ENCODE assay signal across 24 cellular contexts in the genomic region with DNA sequence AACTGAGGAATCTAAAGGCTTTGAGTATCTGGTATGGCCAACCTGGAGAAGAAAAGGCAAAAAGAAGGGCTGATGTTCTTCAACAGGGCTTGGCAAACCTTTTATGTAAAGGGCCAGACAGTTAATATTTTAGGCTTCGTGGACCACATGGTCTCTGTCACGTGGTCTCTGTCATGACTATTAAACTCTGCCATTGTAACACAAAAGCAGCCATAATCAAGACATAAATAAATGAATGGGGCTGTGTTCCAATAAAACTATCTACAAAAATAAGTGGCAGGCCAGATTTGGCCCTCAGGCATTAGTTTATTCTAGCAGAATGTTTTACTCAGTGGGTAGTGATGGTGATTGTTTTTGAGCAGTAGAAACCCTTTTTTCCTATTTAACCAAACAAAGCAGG. TPM values are rescaled to one million over a fixed set of nuclear protein-coding genes. Genes with fewer than 3 reads are reported as not detected.
A peak's percentile ranks its signal among the peaks of the same experiment; 100 is the strongest.
DNase-seq lines count a peak whose midpoint lies in the region; ATAC-seq, FAIRE-seq and TF ChIP-seq lines count a peak whose summit lies in the region.
"Had no signal": no experiment of that assay in that cellular context is flagged by ENCODE, and none has a peak within 500 bp of the region (broad histone marks: within the 10 kb centered on the region; RNA-seq: fewer than 3 reads in every experiment).

No MANE protein-coding gene starts in this region.

- H3K4me2 ChIP-seq in HepG2 (ENCODE audit: low read depth, low read length), result no peak overlapping the region
- H3K4me2 ChIP-seq in osteoblast (ENCODE audit: insufficient read depth, low read length), result no peak overlapping the region

- TF ChIP-seq CTCF in HepG2 (CRISPR knock-in tag; IDR thresholded peaks at IDR 0.05) (no peak), right lobe of liver (IDR thresholded peaks at IDR 0.05) (no peak), osteoblast (IDR thresholded peaks at IDR 0.05; ENCODE audit: extremely low read depth, low read depth, low read length) (no peak)

- 0% methylated on average over 2 of the region's 2 CpGs for WGBS in HepG2 (ENCODE audit: low lambda C conversion rate)
- 56% methylated on average over 2 of the region's 2 CpGs for WGBS in right lobe of liver (ENCODE audit: insufficient coverage, low coverage, low lambda C conversion rate, missing lambda C conversion rate)

- H4K20me1 ChIP-seq in HepG2 (ENCODE audit: insufficient read depth, low read length), result no peaks in the 10 kb centered on the region
- no peaks in the 10 kb centered on the region for H4K20me1 ChIP-seq in osteoblast (ENCODE audit: insufficient read depth, low read length)

- no peaks in the 10 kb centered on the region for H3K9me3 ChIP-seq in HepG2 (ENCODE audit: low read length)
- no peaks in the 10 kb centered on the region for H3K9me3 ChIP-seq in right lobe of liver
- no peaks in the 10 kb centered on the region for H3K9me3 ChIP-seq in osteoblast (ENCODE audit: low read depth, low read length)

- H3K36me3 ChIP-seq in HepG2 (replicated peaks in 1 of 2; ENCODE audit: control insufficient read depth in 1 of 2, insufficient read depth in 2 of 2, low read length in 2 of 2) (no peaks in the 10 kb centered on the region), right lobe of liver (no peaks in the 10 kb centered on the region), osteoblast (ENCODE audit: insufficient read depth, low read length) (no peaks in the 10 kb centered on the region)

- BruUV-seq in HepG2 (replicated peaks; lab: Mats Ljungman, UMichigan), result no TSS peak

- intact Hi-C loops in HepG2 (cut with micrococcal nuclease; ENCODE audit: unreplicated experiment), result no loop called here
- intact Hi-C loops in right lobe of liver (cut with DNase I), result no loop called here

- H3K27ac ChIP-seq in HepG2 (ENCODE audit: extremely low read length, insufficient read depth, low read length) (no peak overlapping the region), right lobe of liver (no peak overlapping the region), osteoblast (ENCODE audit: low read depth, low read length) (no peak overlapping the region)
- H3K27ac ChIP-seq: 22Rv1, GM23248 had no signal

- H3K4me1 ChIP-seq in HepG2 (ENCODE audit: insufficient read depth, low read length) (no peaks in the 10 kb centered on the region), right lobe of liver (no peaks in the 10 kb centered on the region), osteoblast (ENCODE audit: insufficient read depth, low read length) (no peaks in the 10 kb centered on the region)

- DNase-seq in HepG2 (ENCODE audit: low spot score) (no peak), right lobe of liver (no peak), ecto neural progenitor cell (ENCODE audit: low spot score) (peak; percentile 3), osteoblast (ENCODE audit: insufficient read length, low spot score, missing footprints) (peak; percentile 21), GM19240 (ENCODE audit: insufficient read length, low spot score) (no peak), AG20443 (ENCODE audit: low spot score) (no peak)
- no peak for DNase-seq in stimulated activated CD4-positive, alpha-beta T cell treated with anti-CD3 and anti-CD28 coated beads, Interleukin-15, amount 100 ng/mL, for 24 hours
- DNase-seq: ACHN; Calu3; CD4-positive, alpha-beta memory T cell; COR-L47; DMS53; DMS79 treated with DMSO at 0.1 percent for 48 hours; GF-D8; GM23248; H7; HCEC 1CT had no signal

- ATAC-seq in HepG2 (no peak), right lobe of liver (no peak)

- FAIRE-seq in HepG2 (lab: Jason Lieb, UNC), result no peak
- FAIRE-seq: A204.1, GM12892, H1 had no signal

- H2AFZ ChIP-seq in HepG2 (ENCODE audit: low read length) (no peak overlapping the region), osteoblast (ENCODE audit: low read length) (no peak overlapping the region)
- H2AFZ ChIP-seq: GM23248 had no signal

- TF ChIP-seq RAD21 in HepG2 (CRISPR knock-in tag; IDR thresholded peaks at IDR 0.05), result no peak

- H3K79me2 ChIP-seq in HepG2 (ENCODE audit: insufficient read depth, low read length) (no peaks in the 10 kb centered on the region), osteoblast (ENCODE audit: insufficient read depth, low read length) (no peaks in the 10 kb centered on the region)

- no peak for TF ChIP-seq POLR2A in HepG2 (IDR thresholded peaks at IDR 0.05; ENCODE audit: insufficient read depth in 1 of 2, low read depth in 2 of 2, low read length in 2 of 2)
- TF ChIP-seq POLR2A in right lobe of liver (IDR thresholded peaks at IDR 0.05), result no peak

- POLR2A ChIA-PET in HepG2 (lab: Yijun Ruan, JAX), result no interaction called here

- H3K27me3 ChIP-seq in HepG2 (ENCODE audit: control insufficient read depth in 1 of 2, insufficient read depth in 2 of 2, low read length in 2 of 2), result peaks cover 2 to 3% of the 10 kb centered on the region in 2 experiments; a peak in 1 of 5 replicates
- H3K27me3 ChIP-seq in right lobe of liver, result no peaks in the 10 kb centered on the region
- H3K27me3 ChIP-seq in osteoblast (ENCODE audit: insufficient read depth, low read length), result peaks cover 21% of the 10 kb centered on the region

- CTCF ChIA-PET in HepG2 (lab: Yijun Ruan, JAX; ENCODE audit: low intra/inter-chr PET ratio, low total read pairs), result no interaction called here

- H3K4me3 ChIP-seq in HepG2 (replicated peaks in 1 of 3; ENCODE audit: insufficient read depth in 1 of 3, low read depth in 2 of 3, low read length in 3 of 3) (no peak overlapping the region), right lobe of liver (no peak overlapping the region), osteoblast (ENCODE audit: insufficient read depth, low read length) (no peak overlapping the region)
- H3K4me3 ChIP-seq: GM23248 had no signal

- in situ Hi-C loops in HepG2 (cut with HindIII; ENCODE audit: extremely low pct_ligation_motif_present, low pct_unique_long_range_greater_than_20kb), result no loop called here

- H3K9ac ChIP-seq in HepG2 (ENCODE audit: insufficient read depth, low read depth, low read length), result no peak overlapping the region
- H3K9ac ChIP-seq: GM23248 had no signal

- no peak for TF ChIP-seq EP300 in HepG2 (IDR thresholded peaks at IDR 0.05; ENCODE audit: low read depth in 2 of 2, low read length in 2 of 2)
- no peak for TF ChIP-seq EP300 in HepG2 (CRISPR knock-in tag; IDR thresholded peaks at IDR 0.05; ENCODE audit: borderline replicate concordance)

RNA-seq across cellular contexts. Expression of a gene that starts 0.5 kb away (rescaled TPM):
- total RNA-seq in HepG2 (2016; rRNA removed; fragmentation: Illumina TruSeq; extraction: Trizol) (not detected in 2 replicates), right lobe of liver (not detected), osteoblast (under 0.01 TPM in 1 of 2 replicates, not detected in the other)
- total RNA-seq in HepG2 (2016; cell fraction: cytosol; rRNA removed; fragmentation: Illumina TruSeq; extraction: Trizol; ENCODE audit: low read depth), result not detected in 2 replicates
- not detected in 2 replicates for total RNA-seq in HepG2 (2016; cell fraction: insoluble cytoplasmic fraction; rRNA removed; fragmentation: Illumina TruSeq; extraction: Trizol)
- not detected in 2 replicates for total RNA-seq in HepG2 (2016; cell fraction: membrane; rRNA removed; fragmentation: Illumina TruSeq; extraction: Trizol)
- total RNA-seq in HepG2 (2016; cell fraction: nucleus; rRNA removed; fragmentation: Illumina TruSeq; extraction: Trizol), result not detected in 2 replicates
- not detected in 2 replicates for polyA plus RNA-seq in HepG2 (2011; rRNA removed)
- polyA plus RNA-seq in HepG2 (2011; cell fraction: cytosol; rRNA removed), result not detected in 2 replicates
- polyA plus RNA-seq in HepG2 (2011; cell fraction: nucleus; rRNA removed), result not detected in 2 replicates
- not detected in 2 replicates for polyA plus RNA-seq in HepG2 (2012)
- not detected in 2 replicates for polyA plus RNA-seq in HepG2 (2016; cell fraction: cytosol; fragmentation: Illumina TruSeq; extraction: Trizol; ENCODE audit: low read depth)
- not detected in 2 replicates for polyA plus RNA-seq in HepG2 (2016; cell fraction: insoluble cytoplasmic fraction; fragmentation: Illumina TruSeq; extraction: Trizol; ENCODE audit: low read depth)
- not detected in 2 replicates for polyA plus RNA-seq in HepG2 (2016; cell fraction: membrane; fragmentation: Illumina TruSeq; extraction: Trizol; ENCODE audit: low read depth)
- polyA plus RNA-seq in HepG2 (2016; cell fraction: nucleus; fragmentation: Illumina TruSeq; extraction: Trizol; ENCODE audit: insufficient read depth, low read depth), result not detected in 2 replicates
- polyA minus RNA-seq in HepG2 (2011; rRNA and poly(A)+ RNA removed; ENCODE audit: low replicate concordance), result not detected in 2 replicates
- polyA minus RNA-seq in HepG2 (2011; cell fraction: cytosol; rRNA and poly(A)+ RNA removed), result not detected in 2 replicates
- polyA minus RNA-seq in HepG2 (2011; cell fraction: nucleus; rRNA and poly(A)+ RNA removed), result not detected in 2 replicates
- total RNA-seq: Calu3; CD4-positive, alpha-beta memory T cell; Daoy; G401; GM23248; H1; H7 had no signal
- polyA plus RNA-seq: BJ; CD4-positive, alpha-beta memory T cell; GM23248; H1 had no signal

RNA-seq across cellular contexts. Expression of a gene that starts 18.8 kb away (rescaled TPM):
- total RNA-seq in HepG2 (2016; rRNA removed; fragmentation: Illumina TruSeq; extraction: Trizol) (0.29 and 0.55 TPM in 2 replicates), right lobe of liver (10 to 100 TPM in 4 of 6 experiments, 1 to 10 TPM in 2; 7.3 to 32.2 (median 15.4) TPM), osteoblast (21.0 and 27.1 TPM in 2 replicates)
- 0.10 TPM in 1 of 2 replicates, not detected in the other for total RNA-seq in HepG2 (2016; cell fraction: cytosol; rRNA removed; fragmentation: Illumina TruSeq; extraction: Trizol; ENCODE audit: low read depth)
- 0.67 TPM in 1 of 2 replicates, not detected in the other for total RNA-seq in HepG2 (2016; cell fraction: insoluble cytoplasmic fraction; rRNA removed; fragmentation: Illumina TruSeq; extraction: Trizol)
- not detected in 2 replicates for total RNA-seq in HepG2 (2016; cell fraction: membrane; rRNA removed; fragmentation: Illumina TruSeq; extraction: Trizol)
- total RNA-seq in HepG2 (2016; cell fraction: nucleus; rRNA removed; fragmentation: Illumina TruSeq; extraction: Trizol), result 0.81 and 1.4 TPM in 2 replicates
- 0.39 and 0.59 TPM in 2 replicates for polyA plus RNA-seq in HepG2 (2011; rRNA removed)
- 0.03 and 0.08 TPM in 2 replicates for polyA plus RNA-seq in HepG2 (2011; cell fraction: cytosol; rRNA removed)
- 3.1 and 3.4 TPM in 2 replicates for polyA plus RNA-seq in HepG2 (2011; cell fraction: nucleus; rRNA removed)
- polyA plus RNA-seq in HepG2 (2012), result 0.24 and 0.48 TPM in 2 replicates
- polyA plus RNA-seq in HepG2 (2016; cell fraction: cytosol; fragmentation: Illumina TruSeq; extraction: Trizol; ENCODE audit: low read depth), result not detected in 2 replicates
- polyA plus RNA-seq in HepG2 (2016; cell fraction: insoluble cytoplasmic fraction; fragmentation: Illumina TruSeq; extraction: Trizol; ENCODE audit: low read depth), result not detected in 2 replicates
- not detected in 2 replicates for polyA plus RNA-seq in HepG2 (2016; cell fraction: membrane; fragmentation: Illumina TruSeq; extraction: Trizol; ENCODE audit: low read depth)
- 1.4 and 2.4 TPM in 2 replicates for polyA plus RNA-seq in HepG2 (2016; cell fraction: nucleus; fragmentation: Illumina TruSeq; extraction: Trizol; ENCODE audit: insufficient read depth, low read depth)
- polyA minus RNA-seq in HepG2 (2011; rRNA and poly(A)+ RNA removed; ENCODE audit: low replicate concordance), result 0.10 and 7.7 TPM in 2 replicates
- not detected in 2 replicates for polyA minus RNA-seq in HepG2 (2011; cell fraction: cytosol; rRNA and poly(A)+ RNA removed)
- polyA minus RNA-seq in HepG2 (2011; cell fraction: nucleus; rRNA and poly(A)+ RNA removed), result 0.90 and 1.7 TPM in 2 replicates
- total RNA-seq: G401 had no signal

RNA-seq across cellular contexts. Expression of a gene that starts 48.2 kb away (rescaled TPM):
- total RNA-seq in HepG2 (2016; rRNA removed; fragmentation: Illumina TruSeq; extraction: Trizol) (32.7 and 68.7 TPM in 2 replicates), right lobe of liver (10 to 100 TPM; 21.9 to 31.3 (median 26.9) TPM), osteoblast (174 and 194 TPM in 2 replicates)
- 8.6 and 10.8 TPM in 2 replicates for total RNA-seq in HepG2 (2016; cell fraction: cytosol; rRNA removed; fragmentation: Illumina TruSeq; extraction: Trizol; ENCODE audit: low read depth)
- 30.5 and 64.4 TPM in 2 replicates for total RNA-seq in HepG2 (2016; cell fraction: insoluble cytoplasmic fraction; rRNA removed; fragmentation: Illumina TruSeq; extraction: Trizol)
- 16.9 and 17.7 TPM in 2 replicates for total RNA-seq in HepG2 (2016; cell fraction: membrane; rRNA removed; fragmentation: Illumina TruSeq; extraction: Trizol)
- 60.9 and 75.9 TPM in 2 replicates for total RNA-seq in HepG2 (2016; cell fraction: nucleus; rRNA removed; fragmentation: Illumina TruSeq; extraction: Trizol)
- polyA plus RNA-seq in HepG2 (2011; rRNA removed), result 55.0 and 61.5 TPM in 2 replicates
- 53.3 and 56.3 TPM in 2 replicates for polyA plus RNA-seq in HepG2 (2011; cell fraction: cytosol; rRNA removed)
- 20.6 and 24.5 TPM in 2 replicates for polyA plus RNA-seq in HepG2 (2011; cell fraction: nucleus; rRNA removed)
- polyA plus RNA-seq in HepG2 (2012), result 37.3 and 38.6 TPM in 2 replicates
- polyA plus RNA-seq in HepG2 (2016; cell fraction: cytosol; fragmentation: Illumina TruSeq; extraction: Trizol; ENCODE audit: low read depth), result 3.9 and 4.0 TPM in 2 replicates
- 24.3 and 25.4 TPM in 2 replicates for polyA plus RNA-seq in HepG2 (2016; cell fraction: insoluble cytoplasmic fraction; fragmentation: Illumina TruSeq; extraction: Trizol; ENCODE audit: low read depth)
- 8.2 and 8.3 TPM in 2 replicates for polyA plus RNA-seq in HepG2 (2016; cell fraction: membrane; fragmentation: Illumina TruSeq; extraction: Trizol; ENCODE audit: low read depth)
- polyA plus RNA-seq in HepG2 (2016; cell fraction: nucleus; fragmentation: Illumina TruSeq; extraction: Trizol; ENCODE audit: insufficient read depth, low read depth), result 51.5 and 55.1 TPM in 2 replicates
- 78.0 and 127 TPM in 2 replicates for polyA minus RNA-seq in HepG2 (2011; rRNA and poly(A)+ RNA removed; ENCODE audit: low replicate concordance)
- polyA minus RNA-seq in HepG2 (2011; cell fraction: cytosol; rRNA and poly(A)+ RNA removed), result 45.5 and 50.2 TPM in 2 replicates
- polyA minus RNA-seq in HepG2 (2011; cell fraction: nucleus; rRNA and poly(A)+ RNA removed), result 51.2 and 60.8 TPM in 2 replicates

Comparison
In these comparisons a context has a peak if more than half of its experiments do, and no peak if none do; other contexts are left out.
1. DNase-seq: peak in ecto neural progenitor cell (single experiment) and osteoblast (single experiment); none in HepG2 (single experiment), right lobe of liver (0 of 3), GM19240 (single experiment), AG20443 (single experiment) and stimulated activated CD4-positive, alpha-beta T cell treated with anti-CD3 and anti-CD28 coated beads, Interleukin-15, amount 100 ng/mL, for 24 hours (single experiment).